Comparison of ENCODE assay signal across 8 cellular contexts in genomic region chr9:33448159-33448511, GRCh38. TPM values are rescaled to one million over a fixed set of nuclear protein-coding genes. Genes with fewer than 3 reads are reported as not detected.
DNase-seq lines count a peak whose midpoint lies in the region; ATAC-seq and TF ChIP-seq lines count a peak whose summit lies in the region.

No MANE protein-coding gene starts in this region.

- H3K36me3 ChIP-seq in Caco-2 (ENCODE audit: control insufficient read depth, insufficient read depth, low read length) = no peaks in the 10 kb centered on the region
- peaks cover 8% of the 10 kb centered on the region for H3K36me3 ChIP-seq in effector memory CD4-positive, alpha-beta T cell (ENCODE audit: control insufficient read depth, insufficient read depth, low read length)
- H3K36me3 ChIP-seq in adrenal gland (replicated peaks in 1 of 2) = no peaks in the 10 kb centered on the region

- no peaks in the 10 kb centered on the region for H3K9me3 ChIP-seq in Caco-2
- no peaks in the 10 kb centered on the region for H3K9me3 ChIP-seq in effector memory CD4-positive, alpha-beta T cell (ENCODE audit: control insufficient read depth, low read length)
- H3K9me3 ChIP-seq in adrenal gland (replicated peaks in 1 of 3) = no peaks in the 10 kb centered on the region

- peak overlapping the region; percentile 77 for H3K27ac ChIP-seq in effector memory CD4-positive, alpha-beta T cell (ENCODE audit: insufficient read depth, low read length, poor library complexity, severe bottlenecking)
- H3K27ac ChIP-seq in adrenal gland = no peak overlapping the region

- TF ChIP-seq CTCF in Caco-2 (IDR thresholded peaks at IDR 0.05; ENCODE audit: insufficient read depth in 1 of 2, low read depth in 1 of 2, low read length in 1 of 2, severe bottlenecking in 1 of 2, unreplicated experiment in 1 of 2) (no peak), NB4 (IDR thresholded peaks at IDR 0.05; ENCODE audit: low read depth, low read length) (no peak), neural crest cell (conservative IDR thresholded peaks at IDR 0.05) (no peak), adrenal gland (IDR thresholded peaks at IDR 0.05) (no peak)

- no TSS peak for BruUV-seq in Caco-2 (replicated peaks; lab: Mats Ljungman, UMichigan)

- POLR2A ChIA-PET in Caco-2 (lab: Charles Lee) = interaction anchor here (1.1 to 1.2 kb wide), 2 partner anchors 26 to 63 kb away, joined by 3 to 12 read pairs; partner anchors contain the start of gene NOL6

- WGBS in adrenal gland, 4 donors = 33 to 62% (median 57%) methylated on average over 7 to 10 of the region's 10 CpGs

- peaks cover 36% of the 10 kb centered on the region for H3K4me1 Mint-ChIP-seq in Caco-2 (ENCODE audit: low read depth, unreplicated experiment)
- peaks cover 21% of the 10 kb centered on the region for H3K4me1 Mint-ChIP-seq in neural crest cell

- TF ChIP-seq POLR2A in NB4 (IDR thresholded peaks at IDR 0.05; ENCODE audit: extremely low read depth, insufficient read length) = no peak
- TF ChIP-seq POLR2A in adrenal gland (IDR thresholded peaks at IDR 0.05) = no peak

- H3K4me1 ChIP-seq in Caco-2 = peaks cover 52% of the 10 kb centered on the region
- H3K4me1 ChIP-seq in effector memory CD4-positive, alpha-beta T cell (ENCODE audit: control insufficient read depth, insufficient read depth, low read length, poor library complexity, severe bottlenecking) = peaks cover 51% of the 10 kb centered on the region
- peaks cover 6 to 12% of the 10 kb centered on the region in 2 donors for H3K4me1 ChIP-seq in adrenal gland (replicated peaks in 1 of 2)

- no peaks in the 10 kb centered on the region for H3K27me3 Mint-ChIP-seq in Caco-2 (ENCODE audit: insufficient read depth, unreplicated experiment)
- H3K27me3 Mint-ChIP-seq in neural crest cell (ENCODE audit: low read depth) = peaks cover 13% of the 10 kb centered on the region

- H3K36me3 Mint-ChIP-seq in Caco-2 (ENCODE audit: insufficient read depth, unreplicated experiment) = peaks cover 11% of the 10 kb centered on the region
- no peaks in the 10 kb centered on the region for H3K36me3 Mint-ChIP-seq in neural crest cell (ENCODE audit: low read depth)

- peak overlapping the region; percentile 77 for H3K4me3 Mint-ChIP-seq in Caco-2 (ENCODE audit: unreplicated experiment)
- H3K4me3 Mint-ChIP-seq in neural crest cell = peak overlapping the region; percentile 59

- no peak for ATAC-seq in HG03045 (IDR thresholded peaks at IDR 0.05; ENCODE audit: unreplicated experiment)
- no peak for ATAC-seq in HG03354 (IDR thresholded peaks at IDR 0.05; ENCODE audit: poor library complexity, severe bottlenecking, unreplicated experiment)

- H3K27me3 ChIP-seq in Caco-2 (replicated peaks; ENCODE audit: control insufficient read depth, insufficient read depth, low read length) (no peaks in the 10 kb centered on the region), adrenal gland (no peaks in the 10 kb centered on the region)
- no peaks in the 10 kb centered on the region for H3K27me3 ChIP-seq in effector memory CD4-positive, alpha-beta T cell (replicated peaks; ENCODE audit: control insufficient read depth, insufficient read depth, low read length, poor library complexity, severe bottlenecking)

- no peak overlapping the region for H3K27ac Mint-ChIP-seq in Caco-2 (ENCODE audit: unreplicated experiment)
- no peak overlapping the region for H3K27ac Mint-ChIP-seq in neural crest cell (ENCODE audit: unreplicated experiment)

- peak in 1 of 2 experiments; percentile 24 for DNase-seq in Caco-2
- no peak for DNase-seq in NB4 (ENCODE audit: low read depth)
- DNase-seq in effector memory CD4-positive, alpha-beta T cell = no peak
- no peak for DNase-seq in neural crest cell (ENCODE audit: low read depth, low spot score)
- DNase-seq in adrenal gland = no peak
- no peak for DNase-seq in HuH-7.5 (ENCODE audit: low spot score)

- intact Hi-C loops in Caco-2 (cut with micrococcal nuclease; ENCODE audit: unreplicated experiment) (loop anchor here (5.0 kb wide), 1 partner anchor 71 kb away; no protein-coding TSS in a partner anchor), adrenal gland (cut with DNase I) (loop anchor here in 1 of 2 donors (5.0 kb wide), 1 partner anchor 41 kb away; no protein-coding TSS in a partner anchor)

- CTCF ChIA-PET in Caco-2 (lab: Charles Lee) = interaction anchor here (0.6 to 2.6 kb wide), 10 partner anchors 9 to 176 kb away, joined by 4 to 30 read pairs (median 11); partner anchors contain the start of gene NOL6

- H3K9me3 Mint-ChIP-seq in Caco-2 (ENCODE audit: unreplicated experiment) (no peaks in the 10 kb centered on the region), neural crest cell (no peaks in the 10 kb centered on the region)

- H3K4me3 ChIP-seq in Caco-2 (ENCODE audit: low read depth, low read length) (peak overlapping the region; percentile 62), NB4 (ENCODE audit: low read depth, low read length) (peak overlapping the region; percentile 61), adrenal gland (peak overlapping the region in 1 of 4 donors; percentile 59)
- H3K4me3 ChIP-seq in effector memory CD4-positive, alpha-beta T cell (ENCODE audit: insufficient read depth, low read depth, low read length, poor library complexity, severe bottlenecking) = peak overlapping the region; percentile 77

RNA-seq across cellular contexts. Expression of gene AQP3, which starts 0.7 kb away (rescaled TPM):
- total RNA-seq in Caco-2 (2022) (24.1 and 24.8 TPM in 2 replicates), neural crest cell (1.1 TPM in 2 replicates), adrenal gland (10 to 100 TPM in 2 of 8 donors, 1 to 10 TPM in 6; 1.2 to 11.5 (median 2.4) TPM)
- polyA plus RNA-seq in adrenal gland = 1 to 10 TPM in 1 of 3 donors, under 1 TPM in 2; 0.88 to 2.5 (median 0.94) TPM

RNA-seq across cellular contexts. Expression of gene NOL6, which starts 25.6 kb away (rescaled TPM):
- total RNA-seq in Caco-2 (2022) (47.2 and 52.1 TPM in 2 replicates), neural crest cell (42.9 and 43.1 TPM in 2 replicates), adrenal gland (10 to 100 TPM; 17.5 to 45.7 (median 25.4) TPM)
- polyA plus RNA-seq in adrenal gland = 10 to 100 TPM; 36.9 to 45.1 (median 44.0) TPM

RNA-seq across cellular contexts. Expression of gene AQP7, which starts 45.8 kb away (rescaled TPM):
- total RNA-seq in Caco-2 (2022) = 2.2 and 2.4 TPM in 2 replicates
- 0.57 and 0.98 TPM in 2 replicates for total RNA-seq in neural crest cell
- 1 to 10 TPM in 5 of 8 donors, under 1 TPM in 1, not detected in 2; 0.99 to 4.5 (median 2.4) TPM for total RNA-seq in adrenal gland
- polyA plus RNA-seq in adrenal gland = 10 to 100 TPM in 1 of 3 donors, 1 to 10 TPM in 1, under 1 TPM in 1; 0.51 to 32.5 (median 3.5) TPM
